16 cellular contexts compared by ENCODE assay signal in genomic region chr4:159169903-159170302, GRCh38.
A peak's percentile ranks its signal among the peaks of the same experiment; 100 is the strongest.
DNase-seq lines count a peak whose midpoint lies in the region; ATAC-seq and TF ChIP-seq lines count a peak whose summit lies in the region.
"Had no signal": no experiment of that assay in that cellular context is flagged by ENCODE, and none has a peak within 500 bp of the region (broad histone marks: within the 10 kb centered on the region; RNA-seq: fewer than 3 reads in every experiment).

No MANE protein-coding gene starts in this region.

- WGBS in SK-N-SH (ENCODE audit: low lambda C conversion rate), result 96% methylated on average over 1 of the region's 1 CpG

- CTCF ChIA-PET in OCI-LY7 (lab: Charles Lee; ENCODE audit: unreplicated experiment), result no interaction called here
- CTCF ChIA-PET in SK-N-SH (lab: Yijun Ruan, JAX), result interaction anchor here (0.6 to 1.8 kb wide), 2 partner anchors 286 to 313 kb away, joined by 3 to 4 read pairs; no protein-coding TSS in a partner anchor

- H4K20me1 ChIP-seq in OCI-LY7 (ENCODE audit: insufficient read depth, low read length), result peaks cover 6% of the 10 kb centered on the region; the same call in 1 of the 2 replicates
- H4K20me1 ChIP-seq in SK-N-SH (ENCODE audit: insufficient read depth), result peaks cover 8% of the 10 kb centered on the region; the same call in 1 of the 2 replicates

- peak; percentile 61 for ATAC-seq in GM18909 (IDR thresholded peaks at IDR 0.05; ENCODE audit: poor library complexity, unreplicated experiment)
- ATAC-seq in GM21717 (IDR thresholded peaks at IDR 0.05; ENCODE audit: unreplicated experiment), result peak; percentile 51
- ATAC-seq in HG03066 (IDR thresholded peaks at IDR 0.05; ENCODE audit: low read depth, unreplicated experiment), result peak; percentile 68
- ATAC-seq in mucosa of descending colon, result no peak

- peaks cover 10% of the 10 kb centered on the region for H3F3A ChIP-seq in SK-N-SH (replicated peaks; ENCODE audit: insufficient read depth)

- H3K36me3 ChIP-seq in OCI-LY7 (ENCODE audit: insufficient read depth, low read length) (no peaks in the 10 kb centered on the region), mucosa of descending colon (ENCODE audit: low read depth) (no peaks in the 10 kb centered on the region), SK-N-SH (replicated peaks in 1 of 2; ENCODE audit: control insufficient read depth in 1 of 2, insufficient read depth in 2 of 2, low read length in 1 of 2) (no peaks in the 10 kb centered on the region)
- H3K36me3 ChIP-seq: suprapubic skin had no signal

- H3K9me3 ChIP-seq in OCI-LY7 (ENCODE audit: low read length) (no peaks in the 10 kb centered on the region), mucosa of descending colon (no peaks in the 10 kb centered on the region), SK-N-SH (no peaks in the 10 kb centered on the region)
- H3K9me3 ChIP-seq: suprapubic skin had no signal

- H3K9me2 ChIP-seq in OCI-LY7 (ENCODE audit: insufficient read depth, low read length), result no peaks in the 10 kb centered on the region
- no peaks in the 10 kb centered on the region for H3K9me2 ChIP-seq in SK-N-SH

- H3K9ac ChIP-seq in SK-N-SH, result no peak overlapping the region
- H3K9ac ChIP-seq: GM23248 had no signal

- H3K4me1 ChIP-seq in OCI-LY7 (ENCODE audit: insufficient read depth, low read length, poor library complexity, severe bottlenecking), result peaks cover 23% of the 10 kb centered on the region
- peaks cover 2% of the 10 kb centered on the region for H3K4me1 ChIP-seq in mucosa of descending colon (ENCODE audit: low read depth)
- peaks cover 0 to 7% of the 10 kb centered on the region in 2 experiments; a peak in 2 of 4 replicates for H3K4me1 ChIP-seq in SK-N-SH (ENCODE audit: control insufficient read depth in 1 of 2, insufficient read depth in 2 of 2, low read depth in 1 of 2, low read length in 1 of 2)

- H3K4me3 ChIP-seq in OCI-LY7 (ENCODE audit: low read depth, low read length, poor library complexity, severe bottlenecking), result no peak overlapping the region
- H3K4me3 ChIP-seq in mucosa of descending colon, result no peak overlapping the region
- H3K4me3 ChIP-seq in SK-N-SH (ENCODE audit: low read depth in 2 of 2, low read length in 1 of 2), result no peak overlapping the region
- H3K4me3 ChIP-seq: GM23248, suprapubic skin had no signal

- BruUV-seq in OCI-LY7 (replicated peaks; lab: Mats Ljungman, UMichigan), result no TSS peak

- TF ChIP-seq CTCF in OCI-LY7 (conservative IDR thresholded peaks at IDR 0.05; ENCODE audit: low read length) (no peak), mucosa of descending colon (IDR thresholded peaks at IDR 0.05) (no peak), SK-N-SH (IDR thresholded peaks at IDR 0.05) (no peak)

- H3K79me2 ChIP-seq in OCI-LY7 (ENCODE audit: insufficient read depth, low read depth, low read length) (no peaks in the 10 kb centered on the region), SK-N-SH (ENCODE audit: insufficient read depth) (peaks cover 87% of the 10 kb centered on the region)

- DNase-seq in OCI-LY7 (ENCODE audit: low spot score) (peak; percentile 41), T-helper 9 cell (no peak), mucosa of descending colon (no peak), SK-N-SH (no peak)
- DNase-seq in activated naive CD4-positive, alpha-beta T cell treated with Interleukin-2 at 50 U/mL for 16 hours, result no peak
- DNase-seq: activated CD8-positive, alpha-beta memory T cell treated with anti-CD3 and anti-CD28 coated beads for 24 hours; activated naive CD8-positive, alpha-beta T cell treated with anti-CD3 and anti-CD28 coated beads for 36 hours; CD4-positive, alpha-beta T cell; cerebellar nuclear complex; GM23248; NCI-H1092 treated with DMSO at 0.1 percent for 48 hours; NCI-H446 had no signal

- H3K27me3 ChIP-seq in SK-N-SH (ENCODE audit: insufficient read depth), result no peaks in the 10 kb centered on the region
- H3K27me3 ChIP-seq: suprapubic skin had no signal

- intact Hi-C loops in OCI-LY7 (cut with micrococcal nuclease; ENCODE audit: unreplicated experiment), result no loop called here
- intact Hi-C loops in mucosa of descending colon (cut with DNase I, micrococcal nuclease), result no loop called here

- no peak overlapping the region for H3K27ac ChIP-seq in OCI-LY7 (ENCODE audit: low read depth, low read length, poor library complexity, severe bottlenecking)
- H3K27ac ChIP-seq in SK-N-SH (ENCODE audit: low read depth in 2 of 2, low read length in 1 of 2), result no peak overlapping the region
- H3K27ac ChIP-seq: GM23248, suprapubic skin had no signal

- no peak for TF ChIP-seq RAD21 in SK-N-SH (IDR thresholded peaks at IDR 0.05; ENCODE audit: low read length)

- TF ChIP-seq EP300 in SK-N-SH (IDR thresholded peaks at IDR 0.05; ENCODE audit: borderline replicate concordance in 1 of 2, low read depth in 1 of 2, low read length in 1 of 2), result no peak

- peak overlapping the region; percentile 38 for H3K4me2 ChIP-seq in OCI-LY7 (ENCODE audit: low read length)
- H3K4me2 ChIP-seq in SK-N-SH, result no peak overlapping the region

- POLR2A ChIA-PET in OCI-LY7 (lab: Charles Lee) (interaction anchor here (0.5 to 1.0 kb wide), 2 partner anchors 19 to 27 kb away, joined by 4 read pairs; no protein-coding TSS in a partner anchor), SK-N-SH (lab: Yijun Ruan, JAX) (no interaction called here)

- no peak overlapping the region for H2AFZ ChIP-seq in OCI-LY7 (ENCODE audit: low read length)
- no peak overlapping the region for H2AFZ ChIP-seq in SK-N-SH (ENCODE audit: low read depth)
- H2AFZ ChIP-seq: GM23248 had no signal

TF ChIP-seq in SK-N-SH, 30 proteins besides CTCF, POLR2A, EP300 and RAD21 (continues in another document):
- TF ChIP-seq MEF2A (IDR thresholded peaks at IDR 0.05; ENCODE audit: borderline replicate concordance, low read depth) (no peak), FOXM1 (IDR thresholded peaks at IDR 0.05; ENCODE audit: low read depth) (no peak), ELF1 (IDR thresholded peaks at IDR 0.05) (no peak), NRF1 (IDR thresholded peaks at IDR 0.05; ENCODE audit: low read depth, low read length) (no peak), TEAD4 (IDR thresholded peaks at IDR 0.05; ENCODE audit: borderline replicate concordance, insufficient read depth) (no peak), YY1 (IDR thresholded peaks at IDR 0.05; ENCODE audit: low read depth) (no peak), EZH2phosphoT487 (IDR thresholded peaks at IDR 0.05; ENCODE audit: borderline replicate concordance, low read depth) (no peak), ZBTB33 (IDR thresholded peaks at IDR 0.05; ENCODE audit: borderline replicate concordance, low read depth) (no peak), FOSL2 (IDR thresholded peaks at IDR 0.05; ENCODE audit: borderline replicate concordance, low read depth) (no peak), FOXJ3 (CRISPR knock-in tag; IDR thresholded peaks at IDR 0.05) (no peak), SMC3 (IDR thresholded peaks at IDR 0.05; ENCODE audit: low read depth, low read length) (no peak), RCOR1 (IDR thresholded peaks at IDR 0.05; ENCODE audit: low read length) (no peak), TCF12 (IDR thresholded peaks at IDR 0.05) (no peak), USF1 (IDR thresholded peaks at IDR 0.05; ENCODE audit: borderline replicate concordance, low read depth) (no peak), RXRA (IDR thresholded peaks at IDR 0.05; ENCODE audit: borderline replicate concordance, low read depth) (no peak), REST (IDR thresholded peaks at IDR 0.05; ENCODE audit: low read depth, low read length) (no peak), GATA2 (CRISPR knock-in tag; IDR thresholded peaks at IDR 0.05) (no peak)
